In genomic region chr17:3891626-3892094, GRCh38 we compare ENCODE assay signal across 8 cellular contexts. TPM values are rescaled to one million over a fixed set of nuclear protein-coding genes. Genes with fewer than 3 reads are reported as not detected.
A peak's percentile ranks its signal among the peaks of the same experiment; 100 is the strongest.
DNase-seq lines count a peak whose midpoint lies in the region; ATAC-seq and TF ChIP-seq lines count a peak whose summit lies in the region.

No MANE protein-coding gene starts in this region.

- TF ChIP-seq CTCF in upper lobe of left lung (IDR thresholded peaks at IDR 0.05): no peak
- TF ChIP-seq CTCF in body of pancreas (IDR thresholded peaks at IDR 0.05): no peak

- ATAC-seq in upper lobe of left lung (ENCODE audit: low FRiP score in 2 of 2) (no peak), body of pancreas (no peak), HG02970 (IDR thresholded peaks at IDR 0.05; ENCODE audit: low FRiP score, unreplicated experiment) (no peak)

- H3K36me3 Mint-ChIP-seq in activated naive CD4-positive, alpha-beta T cell treated with anti-CD3 and anti-CD28 coated beads, Interleukin-2, amount 50 U/mL, for 24 hours: no peaks in the 10 kb centered on the region

- H3K4me1 ChIP-seq in upper lobe of left lung (peaks cover 69 to 83% (median 71%) of the 10 kb centered on the region in 4 donors), body of pancreas (peaks cover 74% of the 10 kb centered on the region)

- no peaks in the 10 kb centered on the region for H3K27me3 ChIP-seq in layer of hippocampus (ENCODE audit: control insufficient read depth, insufficient read depth, low read length)
- H3K27me3 ChIP-seq in upper lobe of left lung: peaks cover 0 to 3% (median 0%) of the 10 kb centered on the region in 4 donors
- no peaks in the 10 kb centered on the region for H3K27me3 ChIP-seq in body of pancreas

- intact Hi-C loops in body of pancreas (cut with DNase I): no loop called here

- no peak for TF ChIP-seq POLR2A in upper lobe of left lung (IDR thresholded peaks at IDR 0.05)
- no peak for TF ChIP-seq POLR2A in body of pancreas (IDR thresholded peaks at IDR 0.05)

- H3K27ac ChIP-seq in angular gyrus (ENCODE audit: low read depth, low read length) (peak overlapping the region; percentile 51), layer of hippocampus (ENCODE audit: low read depth, low read length) (peak overlapping the region; percentile 18), upper lobe of left lung (peak overlapping the region in 3 of 4 donors; percentile 67 to 86 (median 78)), body of pancreas (peak overlapping the region in 2 of 4 donors; percentile 12 to 23)

- no peaks in the 10 kb centered on the region for H3K27me3 Mint-ChIP-seq in activated naive CD4-positive, alpha-beta T cell treated with anti-CD3 and anti-CD28 coated beads, Interleukin-2, amount 50 U/mL, for 24 hours

- peaks cover 43% of the 10 kb centered on the region for H3K4me1 Mint-ChIP-seq in activated naive CD4-positive, alpha-beta T cell treated with anti-CD3 and anti-CD28 coated beads, Interleukin-2, amount 50 U/mL, for 24 hours

- TF ChIP-seq EP300 in upper lobe of left lung (IDR thresholded peaks at IDR 0.05): no peak

- peak overlapping the region; percentile 39 for H3K27ac Mint-ChIP-seq in activated naive CD4-positive, alpha-beta T cell treated with anti-CD3 and anti-CD28 coated beads, Interleukin-2, amount 50 U/mL, for 24 hours

- H3K36me3 ChIP-seq in upper lobe of left lung (no peaks in the 10 kb centered on the region), body of pancreas (replicated peaks in 1 of 2; ENCODE audit: insufficient read depth in 1 of 2, low read depth in 2 of 2) (no peaks in the 10 kb centered on the region)

- no peaks in the 10 kb centered on the region for H3K9me3 Mint-ChIP-seq in activated naive CD4-positive, alpha-beta T cell treated with anti-CD3 and anti-CD28 coated beads, Interleukin-2, amount 50 U/mL, for 24 hours

- 32 to 50% methylated on average over 12 of the region's 12 CpGs for WGBS in upper lobe of left lung, 2 donors
- WGBS in body of pancreas, 2 donors: 50 to 61% methylated on average over 10 to 12 of the region's 12 CpGs

- DNase-seq in activated naive CD4-positive, alpha-beta T cell treated with anti-CD3 and anti-CD28 coated beads, Interleukin-2, amount 50 U/mL, for 16 hours: no peak
- DNase-seq in upper lobe of left lung: no peak
- no peak for DNase-seq in body of pancreas
- DNase-seq in amniotic stem cell (lab: John Stamatoyannopoulos, UW): no peak

- peak overlapping the region; percentile 73 for H3K4me3 Mint-ChIP-seq in activated naive CD4-positive, alpha-beta T cell treated with anti-CD3 and anti-CD28 coated beads, Interleukin-2, amount 50 U/mL, for 24 hours

- H3K9me3 ChIP-seq in upper lobe of left lung (no peaks in the 10 kb centered on the region), body of pancreas (no peaks in the 10 kb centered on the region)

- peak overlapping the region in 3 of 4 donors; percentile 60 to 94 (median 80) for H3K4me3 ChIP-seq in upper lobe of left lung
- no peak overlapping the region for H3K4me3 ChIP-seq in body of pancreas

RNA-seq across cellular contexts. Expression of gene CAMKK1, which starts 1.2 kb away (rescaled TPM):
- total RNA-seq in upper lobe of left lung (10 to 100 TPM in 4 of 6 donors, 1 to 10 TPM in 2; 4.9 to 23.0 (median 11.0) TPM), body of pancreas (1 to 10 TPM; 9.2 to 9.3 TPM)

RNA-seq across cellular contexts. Expression of gene P2RX1, which starts 24.6 kb away (rescaled TPM):
- total RNA-seq in upper lobe of left lung (10 to 100 TPM in 2 of 6 donors, 1 to 10 TPM in 4; 3.7 to 29.9 (median 9.4) TPM), body of pancreas (10 to 100 TPM; 39.2 to 45.4 TPM)

RNA-seq across cellular contexts. Expression of gene NCBP3, which starts 45.6 kb away (rescaled TPM):
- total RNA-seq in upper lobe of left lung (10 to 100 TPM; 17.3 to 43.0 (median 32.5) TPM), body of pancreas (10 to 100 TPM; 23.4 to 34.2 TPM)

Comparison
In these comparisons a context has a peak if more than half of its experiments do, and no peak if none do; other contexts are left out.
1. H3K4me3 ChIP-seq: peak in upper lobe of left lung (3 of 4); none in body of pancreas (0 of 2).